Comparison of ENCODE assay signal across 21 cellular contexts in genomic region chr2:36361396-36361795, GRCh38. TPM values are rescaled to one million over a fixed set of nuclear protein-coding genes. Genes with fewer than 3 reads are reported as not detected.
DNase-seq lines count a peak whose midpoint lies in the region; ATAC-seq and TF ChIP-seq lines count a peak whose summit lies in the region.
"Had no signal": no experiment of that assay in that cellular context is flagged by ENCODE, and none has a peak within 500 bp of the region (broad histone marks: within the 10 kb centered on the region; RNA-seq: fewer than 3 reads in every experiment).

No MANE protein-coding gene starts in this region.

- H3K36me3 Mint-ChIP-seq in T-helper 17 cell (ENCODE audit: low read depth) (peaks cover 3% of the 10 kb centered on the region), osteocyte (ENCODE audit: unreplicated experiment) (peaks cover 5% of the 10 kb centered on the region)
- H3K36me3 Mint-ChIP-seq: activated naive CD8-positive, alpha-beta T cell treated with anti-CD3 and anti-CD28 coated beads for 36 hours had no signal

- H3K79me2 ChIP-seq in DOHH2 (ENCODE audit: control insufficient read depth, low read length): peaks cover 95% of the 10 kb centered on the region

- peaks cover 50% of the 10 kb centered on the region for H4K20me1 ChIP-seq in DOHH2 (ENCODE audit: control insufficient read depth, insufficient read depth, low read depth, low read length)

- H3K27ac Mint-ChIP-seq in T-helper 17 cell: peak overlapping the region; percentile 63
- peak overlapping the region; percentile 96 for H3K27ac Mint-ChIP-seq in osteocyte (ENCODE audit: unreplicated experiment)
- H3K27ac Mint-ChIP-seq: activated naive CD8-positive, alpha-beta T cell treated with anti-CD3 and anti-CD28 coated beads for 36 hours; B cell; T-helper 1 cell treated with Interleukin-12 subunit alpha and Interleukin-12 subunit beta and Interleukin-4 antibody, amounts not matched to agents 30 μg/mL and 1 μg/mL, for 36 hours had no signal

- no peak overlapping the region for H3K4me3 ChIP-seq in DOHH2 (ENCODE audit: low read length)
- H3K4me3 ChIP-seq: lung had no signal

- H3K27me3 Mint-ChIP-seq in T-helper 17 cell: peaks cover 56% of the 10 kb centered on the region
- no peaks in the 10 kb centered on the region for H3K27me3 Mint-ChIP-seq in osteocyte (ENCODE audit: unreplicated experiment)

- no peaks in the 10 kb centered on the region for H3K9me3 Mint-ChIP-seq in osteocyte (ENCODE audit: unreplicated experiment)
- H3K9me3 Mint-ChIP-seq: activated naive CD8-positive, alpha-beta T cell treated with anti-CD3 and anti-CD28 coated beads for 36 hours; T-helper 1 cell treated with Interleukin-12 subunit alpha and Interleukin-12 subunit beta and Interleukin-4 antibody, amounts not matched to agents 30 μg/mL and 1 μg/mL, for 36 hours had no signal

- TF ChIP-seq CTCF in DOHH2 (IDR thresholded peaks at IDR 0.05; ENCODE audit: low read depth, low read length, poor library complexity, severe bottlenecking): no peak
- no peak for TF ChIP-seq CTCF in osteocyte (IDR thresholded peaks at IDR 0.05)

- no peak for ATAC-seq in T-helper 17 cell
- no peak for ATAC-seq in HG02571 (IDR thresholded peaks at IDR 0.05; ENCODE audit: unreplicated experiment)
- no peak for ATAC-seq in HG02610 (IDR thresholded peaks at IDR 0.05; ENCODE audit: unreplicated experiment)

- peaks cover 18% of the 10 kb centered on the region for H3F3A ChIP-seq in DOHH2 (ENCODE audit: control insufficient read depth, insufficient read depth)

- H3K4me3 Mint-ChIP-seq in T-helper 17 cell (no peak overlapping the region), osteocyte (ENCODE audit: unreplicated experiment) (no peak overlapping the region)
- H3K4me3 Mint-ChIP-seq: activated naive CD8-positive, alpha-beta T cell treated with anti-CD3 and anti-CD28 coated beads for 36 hours; B cell; T-helper 1 cell treated with Interleukin-12 subunit alpha and Interleukin-12 subunit beta and Interleukin-4 antibody, amounts not matched to agents 30 μg/mL and 1 μg/mL, for 36 hours had no signal

- peaks cover 62% of the 10 kb centered on the region for H3K4me1 ChIP-seq in DOHH2 (ENCODE audit: control insufficient read depth, low read length)

- H3K4me1 Mint-ChIP-seq in T-helper 17 cell (peaks cover 12% of the 10 kb centered on the region), osteocyte (ENCODE audit: unreplicated experiment) (peaks cover 79% of the 10 kb centered on the region)

- H3K4me2 ChIP-seq in DOHH2 (ENCODE audit: low read length): peak overlapping the region; percentile 26

- H3K9me3 ChIP-seq in DOHH2 (ENCODE audit: control insufficient read depth, insufficient read depth, low read length): no peaks in the 10 kb centered on the region
- no peaks in the 10 kb centered on the region for H3K9me3 ChIP-seq in T-helper 17 cell (ENCODE audit: control insufficient read depth, low read length, poor library complexity, severe bottlenecking)
- H3K9me3 ChIP-seq: esophagus muscularis mucosa had no signal

- H3K27me3 ChIP-seq in DOHH2 (ENCODE audit: control insufficient read depth, low read length): no peaks in the 10 kb centered on the region
- H3K27me3 ChIP-seq: esophagus muscularis mucosa had no signal

- peaks cover 34% of the 10 kb centered on the region for H3K36me3 ChIP-seq in DOHH2 (ENCODE audit: control insufficient read depth, low read length)
- H3K36me3 ChIP-seq: esophagus muscularis mucosa had no signal

- DNase-seq in T-helper 17 cell (no peak), epithelial cell of prostate (ENCODE audit: low read depth, low spot score) (no peak), osteocyte (ENCODE audit: extremely low spot score, unreplicated experiment) (no peak), globus pallidus (ENCODE audit: low spot score) (no peak)
- DNase-seq in NK-92 treated with Interleukin-12 subunit alpha and Interleukin-12 subunit beta, amount 100 ng/mL, for 24 hours (lab: John Stamatoyannopoulos, UW): no peak
- DNase-seq: activated CD4-positive, alpha-beta T cell treated with anti-CD3 and anti-CD28 coated beads for 4 hours; activated naive CD8-positive, alpha-beta T cell treated with anti-CD3 and anti-CD28 coated beads for 36 hours; activated T-cell treated with anti-CD3 and anti-CD28 coated beads for 4 hours; cerebellar nuclear complex; GOT3; NCI-H1436; NCI-H446; nucleus accumbens; stimulated activated CD4-positive, alpha-beta T cell treated with anti-CD3 and anti-CD28 coated beads, Interleukin-12 subunit alpha, Interleukin-12 subunit beta, amount 100 ng/mL, for 4 hours had no signal

- no peaks in the 10 kb centered on the region for H3K9me2 ChIP-seq in DOHH2 (replicated peaks; ENCODE audit: control insufficient read depth, low read length)

- no peak overlapping the region for H3K27ac ChIP-seq in DOHH2 (ENCODE audit: low read depth, low read length)
- H3K27ac ChIP-seq in epithelial cell of prostate: peak overlapping the region; percentile 88

RNA-seq across cellular contexts. Expression of gene CRIM1, which starts 5.8 kb away (rescaled TPM):
- total RNA-seq in T-helper 17 cell (1 to 10 TPM; 2.2 to 2.3 TPM), osteocyte (167 and 194 TPM in 2 replicates)

Comparison
In these comparisons a context has a peak if more than half of its experiments do, and no peak if none do; other contexts are left out.
1. RNA of gene CRIM1, which starts 5.8 kb away (total RNA-seq): 167 to 194 TPM in osteocyte; 2.2 to 2.3 TPM in T-helper 17 cell; every median in the first group is over 10 times any median in the second.